In genomic region chr2:188322569-188323531, GRCh38 we compare ENCODE assay signal across 1 cellular context.
A peak's percentile ranks its signal among the peaks of the same experiment; 100 is the strongest.
TF ChIP-seq lines count a peak whose summit lies in the region.

No MANE protein-coding gene starts in this region.

TF ChIP-seq in SK-N-SH, 30 proteins besides CTCF, POLR2A, EP300 and RAD21 (continued from another document):
- TF ChIP-seq FOXJ3 (CRISPR knock-in tag; IDR thresholded peaks at IDR 0.05) (no peak), SMC3 (IDR thresholded peaks at IDR 0.05; ENCODE audit: low read depth, low read length) (no peak), NFIC (IDR thresholded peaks at IDR 0.05; ENCODE audit: borderline replicate concordance) (no peak), TCF12 (IDR thresholded peaks at IDR 0.05) (peak; percentile 31), TAF1 (IDR thresholded peaks at IDR 0.05; ENCODE audit: borderline replicate concordance, low read depth, low read length) (no peak), USF2 (IDR thresholded peaks at IDR 0.05; ENCODE audit: borderline replicate concordance, low read depth, low read length) (no peak), CHD2 (IDR thresholded peaks at IDR 0.05; ENCODE audit: low read length, partially characterized antibody) (no peak), POLR2AphosphoS5 (IDR thresholded peaks at IDR 0.05; ENCODE audit: low read depth, low read length) (no peak), SIN3A (IDR thresholded peaks at IDR 0.05; ENCODE audit: borderline replicate concordance, low read depth, low read length) (no peak), USF1 (IDR thresholded peaks at IDR 0.05; ENCODE audit: borderline replicate concordance, low read depth) (no peak), EZH2phosphoT487 (IDR thresholded peaks at IDR 0.05; ENCODE audit: borderline replicate concordance, low read depth) (no peak), IRF3 (IDR thresholded peaks at IDR 0.05; ENCODE audit: low read depth, low read length) (no peak), YY1 (IDR thresholded peaks at IDR 0.05; ENCODE audit: low read depth) (no peak), RXRA (IDR thresholded peaks at IDR 0.05; ENCODE audit: borderline replicate concordance, low read depth) (no peak), PBX3 (IDR thresholded peaks at IDR 0.05) (no peak)
